In the genomic region with DNA sequence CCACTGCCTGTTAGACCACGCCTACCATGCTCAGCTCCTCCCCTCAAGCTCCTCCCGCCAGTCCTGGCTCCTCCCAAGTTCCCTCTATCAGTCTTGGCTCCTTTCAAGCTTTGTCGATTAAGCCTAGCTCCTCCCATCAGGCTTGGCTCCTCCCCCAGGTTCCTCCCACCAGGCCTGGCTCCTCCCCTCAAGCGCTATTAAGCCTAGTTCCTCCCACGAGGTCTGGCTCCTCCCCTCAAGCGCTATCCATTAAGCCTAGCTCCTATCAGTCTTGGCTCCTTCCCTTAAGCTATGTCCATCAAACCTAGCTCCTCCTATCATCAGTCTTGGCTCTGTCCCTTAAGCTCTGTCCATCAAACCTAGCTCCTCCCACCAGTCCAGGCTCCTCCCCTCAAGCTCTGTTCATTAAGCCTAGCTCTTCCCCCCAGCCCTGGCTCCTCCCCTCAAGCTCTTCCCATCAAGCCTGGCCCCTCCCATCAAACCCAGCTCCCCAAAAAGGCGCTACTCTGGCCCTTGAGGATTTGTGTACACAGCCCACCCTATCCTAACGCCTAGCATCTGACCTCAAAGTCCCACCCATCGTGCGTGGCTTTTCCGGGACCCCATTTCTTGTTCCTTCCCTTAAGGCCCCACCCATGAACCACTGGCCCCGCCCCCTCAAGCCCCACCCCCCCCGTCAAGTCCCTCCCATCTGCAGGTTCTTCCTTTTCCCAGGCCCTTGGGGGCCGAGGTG, we compare ENCODE assay signal across 9 cellular contexts. TPM values are rescaled to one million over a fixed set of nuclear protein-coding genes. Genes with fewer than 3 reads are reported as not detected.
DNase-seq lines count a peak whose midpoint lies in the region; ATAC-seq and TF ChIP-seq lines count a peak whose summit lies in the region.
"Had no signal": no experiment of that assay in that cellular context is flagged by ENCODE, and none has a peak within 500 bp of the region (broad histone marks: within the 10 kb centered on the region; RNA-seq: fewer than 3 reads in every experiment).

No MANE protein-coding gene starts in this region.

- no peak for TF ChIP-seq CTCF in WERI-Rb-1 (IDR thresholded peaks at IDR 0.05; ENCODE audit: low read depth, low read length)
- TF ChIP-seq CTCF in GM10266 (IDR thresholded peaks at IDR 0.05; ENCODE audit: control insufficient read depth, insufficient read depth, low read depth, missing control alignments): no peak

- ATAC-seq in Right ventricle myocardium superior (ENCODE audit: poor library complexity) (no peak), HG02938 (IDR thresholded peaks at IDR 0.05; ENCODE audit: unreplicated experiment) (no peak)

- no peaks in the 10 kb centered on the region for H3K9me3 ChIP-seq in WERI-Rb-1 (ENCODE audit: severe bottlenecking)
- H3K9me3 ChIP-seq: heart left ventricle had no signal

- H3K4me3 ChIP-seq in WERI-Rb-1 (ENCODE audit: low read depth, low read length): no peak overlapping the region
- H3K4me3 ChIP-seq: heart left ventricle had no signal

- DNase-seq in ELR (ENCODE audit: low read depth) (peak; percentile 60), KBM-7 (peak; percentile 70), WERI-Rb-1 (peak; percentile 60), left kidney (ENCODE audit: low read depth, low spot score) (peak; percentile 35), Right ventricle myocardium superior (no peak), GM10266 (ENCODE audit: extremely low spot score) (no peak), NCI-H1092 treated with DMSO at 0.1 percent for 48 hours (lab: John Stamatoyannopoulos, UW) (no peak)
- DNase-seq: heart left ventricle had no signal

- H3K27ac ChIP-seq in WERI-Rb-1: no peak overlapping the region
- H3K27ac ChIP-seq: heart left ventricle had no signal

- H3K27me3 ChIP-seq in WERI-Rb-1 (ENCODE audit: insufficient read depth, low read depth, severe bottlenecking): no peaks in the 10 kb centered on the region

- in situ Hi-C loops in KBM-7 (cut with MboI; ENCODE audit: low pct_unique_long_range_greater_than_20kb, low sequenced_read_pairs): no loop called here

- H3K36me3 ChIP-seq in WERI-Rb-1: no peaks in the 10 kb centered on the region; the same call in 1 of the 2 replicates
- H3K36me3 ChIP-seq: heart left ventricle had no signal

- intact Hi-C loops in Right ventricle myocardium superior (cut with DNase I): no loop called here

RNA-seq across cellular contexts. Expression of gene CAMSAP3, which starts 10.0 kb away (rescaled TPM):
- 1.0 TPM for total RNA-seq in Right ventricle myocardium superior

RNA-seq across cellular contexts. Expression of gene XAB2, which starts 23.7 kb away (rescaled TPM):
- total RNA-seq in Right ventricle myocardium superior: 23.5 TPM

RNA-seq across cellular contexts. Expression of gene PET100, which starts 23.9 kb away (rescaled TPM):
- 208 TPM for total RNA-seq in Right ventricle myocardium superior

RNA-seq across cellular contexts. Expression of gene PCP2, which starts 27.9 kb away (rescaled TPM):
- total RNA-seq in Right ventricle myocardium superior: 3.9 TPM

RNA-seq across cellular contexts. Expression of gene STXBP2, which starts 31.3 kb away (rescaled TPM):
- 7.0 TPM for total RNA-seq in Right ventricle myocardium superior

Comparison
In these comparisons a context has a peak if more than half of its experiments do, and no peak if none do; other contexts are left out.
1. DNase-seq: peak in ELR (single experiment), KBM-7 (single experiment), WERI-Rb-1 (single experiment) and left kidney (single experiment); none in Right ventricle myocardium superior (single experiment), GM10266 (single experiment) and NCI-H1092 treated with DMSO at 0.1 percent for 48 hours (single experiment).